ENCODE assay signal across 1 cellular context in genomic region chr19:13150919-13151604, GRCh38.
TF ChIP-seq lines count a peak whose summit lies in the region.

No MANE protein-coding gene starts in this region.

TF ChIP-seq in GM12878, 131 proteins besides CTCF, POLR2A, EP300 and RAD21:
- TF ChIP-seq FOS (IDR thresholded peaks at IDR 0.05; ENCODE audit: borderline replicate concordance, extremely low read depth, insufficient read length): no peak
- TF ChIP-seq ASH2L (IDR thresholded peaks at IDR 0.05; ENCODE audit: borderline replicate concordance, low read depth): no peak
- TF ChIP-seq SREBF1 (IDR thresholded peaks at IDR 0.05; ENCODE audit: low read length): no peak
- no peak for TF ChIP-seq SUPT20H (IDR thresholded peaks at IDR 0.05; ENCODE audit: borderline replicate concordance, control insufficient read depth, low read depth, low read length)
- no peak for TF ChIP-seq E4F1 (IDR thresholded peaks at IDR 0.05; ENCODE audit: borderline replicate concordance, partially characterized antibody)
- TF ChIP-seq IRF3 (IDR thresholded peaks at IDR 0.05): no peak
- TF ChIP-seq NKRF (conservative IDR thresholded peaks at IDR 0.05): no peak
- no peak for TF ChIP-seq MTA2 (IDR thresholded peaks at IDR 0.05; ENCODE audit: low read depth)
- TF ChIP-seq, protein P1, sequence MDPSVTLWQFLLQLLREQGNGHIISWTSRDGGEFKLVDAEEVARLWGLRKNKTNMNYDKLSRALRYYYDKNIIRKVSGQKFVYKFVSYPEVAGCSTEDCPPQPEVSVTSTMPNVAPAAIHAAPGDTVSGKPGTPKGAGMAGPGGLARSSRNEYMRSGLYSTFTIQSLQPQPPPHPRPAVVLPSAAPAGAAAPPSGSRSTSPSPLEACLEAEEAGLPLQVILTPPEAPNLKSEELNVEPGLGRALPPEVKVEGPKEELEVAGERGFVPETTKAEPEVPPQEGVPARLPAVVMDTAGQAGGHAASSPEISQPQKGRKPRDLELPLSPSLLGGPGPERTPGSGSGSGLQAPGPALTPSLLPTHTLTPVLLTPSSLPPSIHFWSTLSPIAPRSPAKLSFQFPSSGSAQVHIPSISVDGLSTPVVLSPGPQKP (IDR thresholded peaks at IDR 0.05; ENCODE audit: low read depth, low read length): no peak
- TF ChIP-seq CHD1 (IDR thresholded peaks at IDR 0.05; ENCODE audit: low read depth, low read length): no peak
- TF ChIP-seq POU2F2 (IDR thresholded peaks at IDR 0.05; ENCODE audit: borderline replicate concordance, low read depth, low read length): 0 out of 3 replicates have a peak, but pooled peaks have one; percentile 23
- TF ChIP-seq YBX1 (IDR thresholded peaks at IDR 0.05): no peak
- TF ChIP-seq PKNOX1 (IDR thresholded peaks at IDR 0.05): peak; percentile 73; the same call in 1 of the 2 replicates
- no peak for TF ChIP-seq NFYA (IDR thresholded peaks at IDR 0.05; ENCODE audit: borderline replicate concordance, low read depth, low read length)
- TF ChIP-seq SIN3A (IDR thresholded peaks at IDR 0.05; ENCODE audit: low read depth, low read length): 0 out of 2 replicates have a peak, but pooled peaks have one; percentile 1
- TF ChIP-seq TBL1XR1 (IDR thresholded peaks at IDR 0.05; ENCODE audit: low read depth, low read length): no peak
- TF ChIP-seq SUZ12 (IDR thresholded peaks at IDR 0.05; ENCODE audit: unreplicated experiment): no peak
- no peak for TF ChIP-seq PAX5 (IDR thresholded peaks at IDR 0.05; ENCODE audit: borderline replicate concordance, low read depth, low read length)
- no peak for TF ChIP-seq CHD4 (IDR thresholded peaks at IDR 0.05)
- no peak for TF ChIP-seq KDM1A (IDR thresholded peaks at IDR 0.05; ENCODE audit: borderline replicate concordance)
- no peak for TF ChIP-seq EZH2 (IDR thresholded peaks at IDR 0.05; ENCODE audit: borderline replicate concordance, control insufficient read depth, low read depth, low read length)
- no peak for TF ChIP-seq IRF4 (IDR thresholded peaks at IDR 0.05; ENCODE audit: low read depth, low read length)
- TF ChIP-seq GABPA (IDR thresholded peaks at IDR 0.05; ENCODE audit: low read depth): no peak
- no peak for TF ChIP-seq ZNF24 (IDR thresholded peaks at IDR 0.05)
- peak; percentile 18 for TF ChIP-seq RELA (IDR thresholded peaks at IDR 0.05; ENCODE audit: borderline replicate concordance, partially characterized antibody)
- no peak for TF ChIP-seq YY1 (IDR thresholded peaks at IDR 0.05; ENCODE audit: low read depth, low read length)
- no peak for TF ChIP-seq HDAC6 (IDR thresholded peaks at IDR 0.05; ENCODE audit: unreplicated experiment)
- no peak for TF ChIP-seq TARDBP (IDR thresholded peaks at IDR 0.05; ENCODE audit: borderline replicate concordance)
- TF ChIP-seq, protein P2, sequence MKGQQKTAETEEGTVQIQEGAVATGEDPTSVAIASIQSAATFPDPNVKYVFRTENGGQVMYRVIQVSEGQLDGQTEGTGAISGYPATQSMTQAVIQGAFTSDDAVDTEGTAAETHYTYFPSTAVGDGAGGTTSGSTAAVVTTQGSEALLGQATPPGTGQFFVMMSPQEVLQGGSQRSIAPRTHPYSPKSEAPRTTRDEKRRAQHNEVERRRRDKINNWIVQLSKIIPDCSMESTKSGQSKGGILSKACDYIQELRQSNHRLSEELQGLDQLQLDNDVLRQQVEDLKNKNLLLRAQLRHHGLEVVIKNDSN (IDR thresholded peaks at IDR 0.05; ENCODE audit: borderline replicate concordance, extremely low read length, insufficient read depth, low read depth, low read length): no peak
- no peak for TF ChIP-seq SIX5 (IDR thresholded peaks at IDR 0.05; ENCODE audit: low read depth, low read length, severe bottlenecking)
- no peak for TF ChIP-seq EED (IDR thresholded peaks at IDR 0.05; ENCODE audit: low read depth)
- no peak for TF ChIP-seq KLF5 (IDR thresholded peaks at IDR 0.05; ENCODE audit: partially characterized antibody)
- TF ChIP-seq, protein P3, sequence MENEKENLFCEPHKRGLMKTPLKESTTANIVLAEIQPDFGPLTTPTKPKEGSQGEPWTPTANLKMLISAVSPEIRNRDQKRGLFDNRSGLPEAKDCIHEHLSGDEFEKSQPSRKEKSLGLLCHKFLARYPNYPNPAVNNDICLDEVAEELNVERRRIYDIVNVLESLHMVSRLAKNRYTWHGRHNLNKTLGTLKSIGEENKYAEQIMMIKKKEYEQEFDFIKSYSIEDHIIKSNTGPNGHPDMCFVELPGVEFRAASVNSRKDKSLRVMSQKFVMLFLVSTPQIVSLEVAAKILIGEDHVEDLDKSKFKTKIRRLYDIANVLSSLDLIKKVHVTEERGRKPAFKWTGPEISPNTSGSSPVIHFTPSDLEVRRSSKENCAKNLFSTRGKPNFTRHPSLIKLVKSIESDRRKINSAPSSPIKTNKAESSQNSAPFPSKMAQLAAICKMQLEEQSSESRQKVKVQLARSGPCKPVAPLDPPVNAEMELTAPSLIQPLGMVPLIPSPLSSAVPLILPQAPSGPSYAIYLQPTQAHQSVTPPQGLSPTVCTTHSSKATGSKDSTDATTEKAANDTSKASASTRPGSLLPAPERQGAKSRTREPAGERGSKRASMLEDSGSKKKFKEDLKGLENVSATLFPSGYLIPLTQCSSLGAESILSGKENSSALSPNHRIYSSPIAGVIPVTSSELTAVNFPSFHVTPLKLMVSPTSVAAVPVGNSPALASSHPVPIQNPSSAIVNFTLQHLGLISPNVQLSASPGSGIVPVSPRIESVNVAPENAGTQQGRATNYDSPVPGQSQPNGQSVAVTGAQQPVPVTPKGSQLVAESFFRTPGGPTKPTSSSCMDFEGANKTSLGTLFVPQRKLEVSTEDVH (IDR thresholded peaks at IDR 0.05; ENCODE audit: low read depth, partially characterized antibody): no peak
